Comparison of ENCODE assay signal across 17 cellular contexts in genomic region chr6:44739163-44739562, GRCh38.
DNase-seq lines count a peak whose midpoint lies in the region; ATAC-seq, FAIRE-seq and TF ChIP-seq lines count a peak whose summit lies in the region.
"Had no signal": no experiment of that assay in that cellular context is flagged by ENCODE, and none has a peak within 500 bp of the region (broad histone marks: within the 10 kb centered on the region; RNA-seq: fewer than 3 reads in every experiment).

No MANE protein-coding gene starts in this region.

- DNase-seq in HepG2 (ENCODE audit: low spot score) (no peak), right lobe of liver (no peak), endodermal cell (peak; percentile 51), nephron progenitor cell (peak; percentile 38), type B pancreatic cell (ENCODE audit: extremely low spot score, unreplicated experiment) (no peak), NCI-H2196 treated with DMSO at 0.1 percent for 48 hours (lab: John Stamatoyannopoulos, UW; ENCODE audit: unreplicated experiment) (no peak), gastrocnemius medialis (no peak)
- DNase-seq: activated CD4-positive, alpha-beta memory T cell treated with anti-CD3 and anti-CD28 coated beads, Interleukin-2, amount 10 ng/mL, durations not matched to agents 7 days and 5 days; activated gamma-delta T cell; activated T-cell treated with anti-CD3 and anti-CD28 coated beads for 4 hours; DND-41; KG1; NCI-H526; ovary had no signal

- H3K27me3 Mint-ChIP-seq in endodermal cell (ENCODE audit: insufficient read depth), result no peaks in the 10 kb centered on the region
- H3K27me3 Mint-ChIP-seq in nephron progenitor cell (ENCODE audit: low read depth, poor library complexity), result peaks cover 8% of the 10 kb centered on the region
- peaks cover 13% of the 10 kb centered on the region for H3K27me3 Mint-ChIP-seq in type B pancreatic cell
- H3K27me3 Mint-ChIP-seq: activated CD4-positive, alpha-beta memory T cell treated with anti-CD3 and anti-CD28 coated beads, Interleukin-2, amount 10 ng/mL, durations not matched to agents 7 days and 5 days had no signal

- no peak overlapping the region for H3K4me3 ChIP-seq in HepG2 (replicated peaks in 1 of 3; ENCODE audit: insufficient read depth in 1 of 3, low read depth in 2 of 3, low read length in 3 of 3)
- no peak overlapping the region for H3K4me3 ChIP-seq in right lobe of liver
- H3K4me3 ChIP-seq in endodermal cell (ENCODE audit: low read length), result no peak overlapping the region
- no peak overlapping the region for H3K4me3 ChIP-seq in gastrocnemius medialis
- H3K4me3 ChIP-seq: adrenal gland, cardiac muscle cell, ovary had no signal

- H3K4me1 ChIP-seq in HepG2 (ENCODE audit: insufficient read depth, low read length), result peaks cover 15% of the 10 kb centered on the region
- H3K4me1 ChIP-seq in right lobe of liver, result peaks cover 0 to 7% (median 0%) of the 10 kb centered on the region in 4 donors
- peaks cover 3% of the 10 kb centered on the region for H3K4me1 ChIP-seq in endodermal cell (ENCODE audit: control insufficient read depth, insufficient read depth, low read length)
- no peaks in the 10 kb centered on the region for H3K4me1 ChIP-seq in gastrocnemius medialis
- H3K4me1 ChIP-seq: adrenal gland had no signal

- H3K9me3 ChIP-seq in HepG2 (ENCODE audit: low read length), result no peaks in the 10 kb centered on the region
- H3K9me3 ChIP-seq in right lobe of liver, result no peaks in the 10 kb centered on the region
- no peaks in the 10 kb centered on the region for H3K9me3 ChIP-seq in endodermal cell (ENCODE audit: control insufficient read depth, low read length)
- H3K9me3 ChIP-seq in gastrocnemius medialis, result no peaks in the 10 kb centered on the region
- H3K9me3 ChIP-seq: adrenal gland, ovary had no signal

- POLR2A ChIA-PET in HepG2 (lab: Yijun Ruan, JAX), result no interaction called here

- no peaks in the 10 kb centered on the region for H3K79me2 ChIP-seq in HepG2 (ENCODE audit: insufficient read depth, low read length)

- H3K9me3 Mint-ChIP-seq in endodermal cell (no peaks in the 10 kb centered on the region), nephron progenitor cell (no peaks in the 10 kb centered on the region), type B pancreatic cell (peaks cover 4% of the 10 kb centered on the region)
- H3K9me3 Mint-ChIP-seq: activated CD4-positive, alpha-beta memory T cell treated with anti-CD3 and anti-CD28 coated beads, Interleukin-2, amount 10 ng/mL, durations not matched to agents 7 days and 5 days had no signal

- H4K20me1 ChIP-seq in HepG2 (ENCODE audit: insufficient read depth, low read length), result no peaks in the 10 kb centered on the region

- in situ Hi-C loops in HepG2 (cut with HindIII; ENCODE audit: extremely low pct_ligation_motif_present, low pct_unique_long_range_greater_than_20kb), result no loop called here
- in situ Hi-C loops in gastrocnemius medialis (cut with MboI; ENCODE audit: low sequenced_read_pairs in 4 of 4), result no loop called here

- CTCF ChIA-PET in HepG2 (lab: Yijun Ruan, JAX; ENCODE audit: low intra/inter-chr PET ratio, low total read pairs), result no interaction called here

- no peaks in the 10 kb centered on the region for H3K36me3 Mint-ChIP-seq in endodermal cell (ENCODE audit: low read depth)
- no peaks in the 10 kb centered on the region for H3K36me3 Mint-ChIP-seq in nephron progenitor cell (ENCODE audit: low read depth)
- H3K36me3 Mint-ChIP-seq in type B pancreatic cell, result no peaks in the 10 kb centered on the region

- H3K27ac ChIP-seq in HepG2 (ENCODE audit: extremely low read length, insufficient read depth, low read length), result no peak overlapping the region
- H3K27ac ChIP-seq in right lobe of liver, result no peak overlapping the region
- peak overlapping the region; percentile 72 for H3K27ac ChIP-seq in endodermal cell (ENCODE audit: low read depth, low read length)
- no peak overlapping the region for H3K27ac ChIP-seq in gastrocnemius medialis
- H3K27ac ChIP-seq: adrenal gland, cardiac muscle cell, ovary had no signal

- H3K27ac Mint-ChIP-seq in endodermal cell (peak overlapping the region; percentile 83), nephron progenitor cell (peak overlapping the region; percentile 95), type B pancreatic cell (peak overlapping the region; percentile 87)
- H3K27ac Mint-ChIP-seq: activated CD4-positive, alpha-beta memory T cell treated with anti-CD3 and anti-CD28 coated beads, Interleukin-2, amount 10 ng/mL, durations not matched to agents 7 days and 5 days had no signal

- no peak overlapping the region for H2AFZ ChIP-seq in HepG2 (ENCODE audit: low read length)

- no peaks in the 10 kb centered on the region for H3K36me3 ChIP-seq in HepG2 (replicated peaks in 1 of 2; ENCODE audit: control insufficient read depth in 1 of 2, insufficient read depth in 2 of 2, low read length in 2 of 2)
- H3K36me3 ChIP-seq in right lobe of liver, result no peaks in the 10 kb centered on the region
- H3K36me3 ChIP-seq in endodermal cell (ENCODE audit: control insufficient read depth, insufficient read depth, low read length), result no peaks in the 10 kb centered on the region
- no peaks in the 10 kb centered on the region for H3K36me3 ChIP-seq in gastrocnemius medialis
- H3K36me3 ChIP-seq: adrenal gland, cardiac muscle cell, ovary had no signal

- H3K4me1 Mint-ChIP-seq in endodermal cell (peaks cover 21% of the 10 kb centered on the region), nephron progenitor cell (peaks cover 59% of the 10 kb centered on the region), type B pancreatic cell (ENCODE audit: unreplicated experiment) (peaks cover 16% of the 10 kb centered on the region)

- TF ChIP-seq POLR2A in HepG2 (IDR thresholded peaks at IDR 0.05; ENCODE audit: insufficient read depth in 1 of 2, low read depth in 2 of 2, low read length in 2 of 2) (no peak), right lobe of liver (IDR thresholded peaks at IDR 0.05) (no peak), gastrocnemius medialis (IDR thresholded peaks at IDR 0.05) (no peak)

- H3K27me3 ChIP-seq in HepG2 (ENCODE audit: control insufficient read depth in 1 of 2, insufficient read depth in 2 of 2, low read length in 2 of 2) (peaks cover 0 to 14% of the 10 kb centered on the region in 2 experiments; a peak in 3 of 5 replicates), right lobe of liver (no peaks in the 10 kb centered on the region), endodermal cell (ENCODE audit: control insufficient read depth, insufficient read depth, low read length, poor library complexity, severe bottlenecking) (no peaks in the 10 kb centered on the region), gastrocnemius medialis (no peaks in the 10 kb centered on the region)
- H3K27me3 ChIP-seq: adrenal gland, cardiac muscle cell, ovary had no signal

- H3K4me3 Mint-ChIP-seq in endodermal cell (no peak overlapping the region), nephron progenitor cell (no peak overlapping the region), type B pancreatic cell (no peak overlapping the region)
- H3K4me3 Mint-ChIP-seq: activated CD4-positive, alpha-beta memory T cell treated with anti-CD3 and anti-CD28 coated beads, Interleukin-2, amount 10 ng/mL, durations not matched to agents 7 days and 5 days had no signal

- FAIRE-seq in HepG2 (lab: Jason Lieb, UNC), result no peak

- ATAC-seq in HepG2, result no peak
- ATAC-seq in right lobe of liver, result no peak
- no peak for ATAC-seq in HG03457 (IDR thresholded peaks at IDR 0.05; ENCODE audit: unreplicated experiment)
- ATAC-seq in gastrocnemius medialis, result no peak

- H3K9ac ChIP-seq in HepG2 (ENCODE audit: insufficient read depth, low read depth, low read length), result no peak overlapping the region
- no peak overlapping the region for H3K9ac ChIP-seq in endodermal cell (ENCODE audit: extremely low read depth, low read length, poor library complexity, severe bottlenecking)

- no peak for TF ChIP-seq EP300 in HepG2 (IDR thresholded peaks at IDR 0.05; ENCODE audit: low read depth in 2 of 2, low read length in 2 of 2)
- no peak for TF ChIP-seq EP300 in HepG2 (CRISPR knock-in tag; IDR thresholded peaks at IDR 0.05; ENCODE audit: borderline replicate concordance)

- no TSS peak for BruUV-seq in HepG2 (replicated peaks; lab: Mats Ljungman, UMichigan)

- no peak for TF ChIP-seq CTCF in HepG2 (CRISPR knock-in tag; IDR thresholded peaks at IDR 0.05)
- no peak for TF ChIP-seq CTCF in right lobe of liver (IDR thresholded peaks at IDR 0.05)
- TF ChIP-seq CTCF in endodermal cell (conservative IDR thresholded peaks at IDR 0.05), result no peak
- TF ChIP-seq CTCF in nephron progenitor cell (IDR thresholded peaks at IDR 0.05), result no peak
- no peak for TF ChIP-seq CTCF in type B pancreatic cell (conservative IDR thresholded peaks at IDR 0.05)
- TF ChIP-seq CTCF in gastrocnemius medialis (IDR thresholded peaks at IDR 0.05 in 4 of 5, conservative IDR thresholded peaks at IDR 0.05 in 1 of 5), result no peak

- intact Hi-C loops in HepG2 (cut with micrococcal nuclease; ENCODE audit: unreplicated experiment), result no loop called here
- intact Hi-C loops in right lobe of liver (cut with DNase I), result no loop called here
- intact Hi-C loops in gastrocnemius medialis (cut with DNase I; ENCODE audit: low total_unique reads), result no loop called here

- H3K4me2 ChIP-seq in HepG2 (ENCODE audit: low read depth, low read length), result no peak overlapping the region

- 74% methylated on average over 16 of the region's 16 CpGs for WGBS in HepG2 (ENCODE audit: low lambda C conversion rate)
- 88% methylated on average over 13 of the region's 16 CpGs for WGBS in right lobe of liver (ENCODE audit: insufficient coverage, low coverage, low lambda C conversion rate, missing lambda C conversion rate)
- WGBS in endodermal cell (ENCODE audit: insufficient coverage in 1 of 2, insufficient read length in 1 of 2), 2 experiments, result 84 to 91% methylated on average over 16 of the region's 16 CpGs

- TF ChIP-seq RAD21 in HepG2 (CRISPR knock-in tag; IDR thresholded peaks at IDR 0.05), result no peak

TF ChIP-seq in HepG2, 621 proteins besides CTCF, POLR2A, EP300 and RAD21:
- TF ChIP-seq, protein P1, sequence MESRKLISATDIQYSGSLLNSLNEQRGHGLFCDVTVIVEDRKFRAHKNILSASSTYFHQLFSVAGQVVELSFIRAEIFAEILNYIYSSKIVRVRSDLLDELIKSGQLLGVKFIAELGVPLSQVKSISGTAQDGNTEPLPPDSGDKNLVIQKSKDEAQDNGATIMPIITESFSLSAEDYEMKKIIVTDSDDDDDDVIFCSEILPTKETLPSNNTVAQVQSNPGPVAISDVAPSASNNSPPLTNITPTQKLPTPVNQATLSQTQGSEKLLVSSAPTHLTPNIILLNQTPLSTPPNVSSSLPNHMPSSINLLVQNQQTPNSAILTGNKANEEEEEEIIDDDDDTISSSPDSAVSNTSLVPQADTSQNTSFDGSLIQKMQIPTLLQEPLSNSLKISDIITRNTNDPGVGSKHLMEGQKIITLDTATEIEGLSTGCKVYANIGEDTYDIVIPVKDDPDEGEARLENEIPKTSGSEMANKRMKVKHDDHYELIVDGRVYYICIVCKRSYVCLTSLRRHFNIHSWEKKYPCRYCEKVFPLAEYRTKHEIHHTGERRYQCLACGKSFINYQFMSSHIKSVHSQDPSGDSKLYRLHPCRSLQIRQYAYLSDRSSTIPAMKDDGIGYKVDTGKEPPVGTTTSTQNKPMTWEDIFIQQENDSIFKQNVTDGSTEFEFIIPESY (CRISPR knock-in tag; IDR thresholded peaks at IDR 0.05), result peak; percentile 92
- no peak for TF ChIP-seq ATF1 (CRISPR knock-in tag; IDR thresholded peaks at IDR 0.05)

Comparison
In these comparisons a context has a peak if more than half of its experiments do, and no peak if none do; other contexts are left out.
1. DNase-seq: peak in endodermal cell (single experiment) and nephron progenitor cell (single experiment); none in HepG2 (single experiment), right lobe of liver (0 of 3), type B pancreatic cell (single experiment), NCI-H2196 treated with DMSO at 0.1 percent for 48 hours (single experiment) and gastrocnemius medialis (0 of 2).
2. Peak in every context shown above with its lines, with median percentiles within 50 percentile points of each other: H3K27ac Mint-ChIP-seq.